10 cellular contexts compared by ENCODE assay signal in the genomic region with DNA sequence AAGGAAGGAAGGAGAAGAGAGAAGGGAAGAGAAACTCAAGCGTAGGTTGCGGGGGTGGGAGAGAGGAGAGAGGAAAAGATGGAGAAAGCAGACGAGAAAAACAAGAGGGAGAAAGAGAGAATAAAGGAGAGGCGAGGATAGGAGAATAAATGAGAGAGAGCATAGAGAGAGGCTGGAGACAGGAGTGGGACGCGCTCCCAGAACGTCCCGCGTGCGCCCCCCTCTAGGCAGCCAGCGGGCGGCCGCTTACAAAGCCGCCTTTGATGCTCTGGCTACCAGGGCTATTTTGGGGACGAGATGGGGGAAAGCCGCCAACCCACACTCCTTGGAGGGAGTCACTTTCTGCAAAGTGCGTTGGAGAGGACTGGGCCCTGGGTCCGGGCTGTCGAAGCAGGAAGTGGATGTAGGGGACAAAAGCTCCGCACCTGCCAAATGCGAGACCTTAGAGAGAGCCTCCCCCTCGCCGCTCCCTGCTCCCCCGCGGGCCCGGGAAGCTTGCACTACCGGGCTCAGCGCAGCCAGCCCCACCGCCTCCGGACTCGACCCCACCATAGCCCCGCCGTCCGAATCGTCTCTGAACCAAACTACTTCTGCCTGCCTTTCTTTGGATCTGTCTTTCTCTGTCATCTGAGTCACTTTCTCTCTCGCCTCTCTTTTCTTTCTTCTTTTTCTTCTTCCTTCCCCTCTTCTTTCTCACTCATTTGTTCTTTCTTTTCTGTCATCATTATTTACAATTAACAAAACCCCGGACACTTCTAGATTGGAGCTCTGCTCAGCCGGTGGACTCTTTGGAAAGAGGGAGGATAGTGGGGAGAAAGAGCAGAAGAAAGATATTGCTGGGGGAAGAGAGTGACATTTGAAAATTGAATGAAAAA. TPM values are rescaled to one million over a fixed set of nuclear protein-coding genes. Genes with fewer than 3 reads are reported as not detected.
DNase-seq lines count a peak whose midpoint lies in the region; ATAC-seq and TF ChIP-seq lines count a peak whose summit lies in the region.
"Had no signal": no experiment of that assay in that cellular context is flagged by ENCODE, and none has a peak within 500 bp of the region (broad histone marks: within the 10 kb centered on the region; RNA-seq: fewer than 3 reads in every experiment).

No MANE protein-coding gene starts in this region.

- H3K4me3 Mint-ChIP-seq in activated T-cell treated with anti-CD3 and anti-CD28 coated beads, Interleukin-2, amount 50 U/mL, for 72 hours = peak overlapping the region; percentile 74 to 90
- peak overlapping the region; percentile 73 to 74 for H3K4me3 Mint-ChIP-seq in stimulated activated naive B cell treated with anti-CD40 and anti-IgM and Interleukin-4, amounts not matched to agents 10 μg/mL and 1 μg/mL and 100 μg/mL, for 72 hours
- H3K4me3 Mint-ChIP-seq: dendritic cell treated with granulocyte-macrophage colony-stimulating factor and Interleukin-4, amounts not matched to agents 40 ng/mL and 50 ng/mL, for 4 days had no signal

- no peaks in the 10 kb centered on the region for H3K4me1 ChIP-seq in foreskin keratinocyte
- H3K4me1 ChIP-seq: BLaER1 had no signal

- DNase-seq in activated T-cell treated with anti-CD3 and anti-CD28 coated beads, Interleukin-2, amount 50 U/mL, for 72 hours = no peak
- DNase-seq in activated T-cell treated with anti-CD3 and anti-CD28 coated beads, Interleukin-2, amount 50 U/mL, for 48 hours = no peak
- DNase-seq in NCI-H2081 treated with DMSO at 0.1 percent for 48 hours (lab: John Stamatoyannopoulos, UW) (peak; percentile 44), foreskin keratinocyte (no peak), omental fat pad (ENCODE audit: low spot score) (no peak), NCI-H446 treated with DMSO at 0.1 percent for 48 hours (lab: John Stamatoyannopoulos, UW) (no peak), OCI-M1 (lab: John Stamatoyannopoulos, UW) (no peak)
- DNase-seq in stimulated activated naive B cell treated with anti-CD40 and anti-IgM and Interleukin-4, amounts not matched to agents 10 μg/mL and 1 μg/mL and 100 μg/mL, for 72 hours = no peak

- H3K27ac Mint-ChIP-seq in activated T-cell treated with anti-CD3 and anti-CD28 coated beads, Interleukin-2, amount 50 U/mL, for 72 hours = no peak overlapping the region
- H3K27ac Mint-ChIP-seq in stimulated activated naive B cell treated with anti-CD40 and anti-IgM and Interleukin-4, amounts not matched to agents 10 μg/mL and 1 μg/mL and 100 μg/mL, for 72 hours = no peak overlapping the region
- H3K27ac Mint-ChIP-seq: dendritic cell treated with granulocyte-macrophage colony-stimulating factor and Interleukin-4, amounts not matched to agents 40 ng/mL and 50 ng/mL, for 4 days had no signal

- peak in 1 of 2 donors; percentile 7 for ATAC-seq in activated T-cell treated with anti-CD3 and anti-CD28 coated beads, Interleukin-2, amount 50 U/mL, for 72 hours (replicated peaks in 1 of 2)
- ATAC-seq in foreskin keratinocyte (peak; percentile 11), omental fat pad (ENCODE audit: low FRiP score) (no peak)
- peak in 1 of 2 donors; percentile 43 for ATAC-seq in stimulated activated naive B cell treated with anti-CD40 and anti-IgM and Interleukin-4, amounts not matched to agents 10 μg/mL and 1 μg/mL and 100 μg/mL, for 72 hours (replicated peaks)

- H3K27me3 Mint-ChIP-seq in activated T-cell treated with anti-CD3 and anti-CD28 coated beads, Interleukin-2, amount 50 U/mL, for 72 hours (ENCODE audit: low read depth) = peaks cover 96% of the 10 kb centered on the region
- H3K27me3 Mint-ChIP-seq in stimulated activated naive B cell treated with anti-CD40 and anti-IgM and Interleukin-4, amounts not matched to agents 10 μg/mL and 1 μg/mL and 100 μg/mL, for 72 hours = peaks cover 75 to 89% of the 10 kb centered on the region in 2 donors

- no peak overlapping the region for H3K27ac ChIP-seq in foreskin keratinocyte
- H3K27ac ChIP-seq: BLaER1 had no signal

- TF ChIP-seq CTCF in foreskin keratinocyte (conservative IDR thresholded peaks at IDR 0.05) (no peak), omental fat pad (IDR thresholded peaks at IDR 0.05) (no peak)

- peaks cover 40% of the 10 kb centered on the region for H3K4me1 Mint-ChIP-seq in activated T-cell treated with anti-CD3 and anti-CD28 coated beads, Interleukin-2, amount 50 U/mL, for 72 hours (ENCODE audit: low read depth)
- peaks cover 9 to 15% of the 10 kb centered on the region in 2 donors for H3K4me1 Mint-ChIP-seq in stimulated activated naive B cell treated with anti-CD40 and anti-IgM and Interleukin-4, amounts not matched to agents 10 μg/mL and 1 μg/mL and 100 μg/mL, for 72 hours

- H3K27me3 ChIP-seq in foreskin keratinocyte = peaks cover 79% of the 10 kb centered on the region

- peaks cover 0 to 3% of the 10 kb centered on the region in 2 donors for H3K9me3 Mint-ChIP-seq in activated T-cell treated with anti-CD3 and anti-CD28 coated beads, Interleukin-2, amount 50 U/mL, for 72 hours
- H3K9me3 Mint-ChIP-seq in stimulated activated naive B cell treated with anti-CD40 and anti-IgM and Interleukin-4, amounts not matched to agents 10 μg/mL and 1 μg/mL and 100 μg/mL, for 72 hours = peaks cover 8 to 11% of the 10 kb centered on the region in 2 donors
- H3K9me3 Mint-ChIP-seq: dendritic cell treated with granulocyte-macrophage colony-stimulating factor and Interleukin-4, amounts not matched to agents 40 ng/mL and 50 ng/mL, for 4 days had no signal

- peaks cover 11% of the 10 kb centered on the region in 2 donors for H3K36me3 Mint-ChIP-seq in activated T-cell treated with anti-CD3 and anti-CD28 coated beads, Interleukin-2, amount 50 U/mL, for 72 hours (ENCODE audit: insufficient read depth in 2 of 2)
- H3K36me3 Mint-ChIP-seq in stimulated activated naive B cell treated with anti-CD40 and anti-IgM and Interleukin-4, amounts not matched to agents 10 μg/mL and 1 μg/mL and 100 μg/mL, for 72 hours = peaks cover 8 to 10% of the 10 kb centered on the region in 2 donors

RNA-seq across cellular contexts. Expression of gene ASCL1, which starts 8.0 kb away (rescaled TPM):
- total RNA-seq in activated T-cell treated with anti-CD3 and anti-CD28 coated beads, Interleukin-2, amount 50 U/mL, for 72 hours = not detected
- total RNA-seq in foreskin keratinocyte (not detected in 2 replicates), omental fat pad (1 to 10 TPM in 1 of 4 donors, not detected in 3; 1.4 TPM)
- polyA plus RNA-seq in foreskin keratinocyte = not detected in 2 replicates

RNA-seq across cellular contexts. Expression of gene PAH, which starts 48.5 kb away (rescaled TPM):
- under 1 TPM in 1 of 2 donors, not detected in 1; 0.25 TPM for total RNA-seq in activated T-cell treated with anti-CD3 and anti-CD28 coated beads, Interleukin-2, amount 50 U/mL, for 72 hours
- total RNA-seq in foreskin keratinocyte (not detected in 2 replicates), omental fat pad (under 1 TPM in 1 of 4 donors, not detected in 3; 0.74 TPM)
- polyA plus RNA-seq in foreskin keratinocyte = not detected in 2 replicates
